ENCODE assay signal across 8 cellular contexts in the genomic region with DNA sequence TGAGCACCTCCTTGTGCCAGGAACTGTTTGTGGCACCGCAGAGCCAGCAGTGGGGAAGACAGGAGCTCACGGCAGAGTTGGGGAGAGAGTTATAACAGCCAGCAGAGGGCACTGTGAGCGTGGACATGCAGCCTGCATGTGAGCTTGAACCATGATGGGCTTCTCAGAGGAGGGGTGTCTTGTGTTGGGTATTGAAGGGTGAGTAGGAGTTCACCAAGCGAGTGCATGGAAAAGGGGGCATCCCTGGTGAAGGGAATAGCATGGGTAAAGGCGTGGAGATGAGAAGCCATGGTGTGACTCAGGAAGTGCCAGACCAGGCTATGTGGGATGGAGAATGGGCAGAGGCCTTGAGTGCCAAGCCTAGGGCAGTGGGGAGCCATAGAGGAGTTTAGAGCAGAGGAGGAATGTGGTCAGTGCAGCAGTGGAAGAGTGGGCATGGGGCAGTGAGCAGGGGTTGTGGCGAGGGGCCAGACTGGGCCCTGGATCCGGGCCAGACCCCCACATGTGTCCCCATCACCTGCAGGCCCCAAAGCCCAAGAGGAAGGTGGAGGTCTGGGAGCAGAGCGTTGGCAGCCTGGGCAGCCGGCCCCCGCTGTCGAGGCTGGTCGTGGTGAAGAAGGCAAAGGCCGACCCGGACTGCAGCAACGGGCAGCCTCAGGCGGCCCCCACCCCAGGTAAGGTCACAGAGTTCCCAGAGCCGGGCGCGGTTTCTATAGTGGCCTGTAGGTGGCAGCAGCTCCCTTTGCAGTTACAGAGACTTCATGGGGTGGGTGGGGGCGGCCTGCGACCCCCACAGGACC. TPM values are rescaled to one million over a fixed set of nuclear protein-coding genes. Genes with fewer than 3 reads are reported as not detected.
DNase-seq lines count a peak whose midpoint lies in the region; ATAC-seq lines count a peak whose summit lies in the region.

No MANE protein-coding gene starts in this region.

- no peak for ATAC-seq in HG03565 (IDR thresholded peaks at IDR 0.05; ENCODE audit: unreplicated experiment)

- peak; percentile 37 to 59 (median 37) for DNase-seq in NCI-H1417 (lab: John Stamatoyannopoulos, UW)
- no peak for DNase-seq in NCI-H1417 treated with DMSO at 0.1 percent for 48 hours (lab: John Stamatoyannopoulos, UW)
- peak; percentile 5 for DNase-seq in NCI-H526 treated with DMSO at 0.1 percent for 48 hours (lab: John Stamatoyannopoulos, UW)
- peak; percentile 70 to 75 for DNase-seq in activated CD4-positive, alpha-beta T cell treated with anti-CD3 and anti-CD28 coated beads, Interleukin-2, amount 50 U/mL, for 48 hours
- DNase-seq in effector CD8-positive, alpha-beta T cell (lab: John Stamatoyannopoulos, UW) = peak; percentile 60
- DNase-seq in mucosa of gallbladder (ENCODE audit: low spot score) = peak; percentile 21
- DNase-seq in stimulated activated naive CD4-positive, alpha-beta T cell (lab: John Stamatoyannopoulos, UW) = peak; percentile 28 to 63 (median 51)

RNA-seq across cellular contexts. Expression of gene SHD, which starts 11.8 kb away (rescaled TPM):
- total RNA-seq in mucosa of gallbladder = not detected

RNA-seq across cellular contexts. Expression of gene YJU2, which starts 20.4 kb away (rescaled TPM):
- total RNA-seq in mucosa of gallbladder = 19.5 TPM

RNA-seq across cellular contexts. Expression of gene TMIGD2, which starts 34.9 kb away (rescaled TPM):
- total RNA-seq in mucosa of gallbladder = 0.98 TPM

RNA-seq across cellular contexts. Expression of gene FSD1, which starts 37.1 kb away (rescaled TPM):
- 1.3 TPM for total RNA-seq in mucosa of gallbladder

RNA-seq across cellular contexts. Expression of gene EBI3, which starts 38.0 kb away (rescaled TPM):
- total RNA-seq in mucosa of gallbladder = 5.6 TPM
